In the genomic region with DNA sequence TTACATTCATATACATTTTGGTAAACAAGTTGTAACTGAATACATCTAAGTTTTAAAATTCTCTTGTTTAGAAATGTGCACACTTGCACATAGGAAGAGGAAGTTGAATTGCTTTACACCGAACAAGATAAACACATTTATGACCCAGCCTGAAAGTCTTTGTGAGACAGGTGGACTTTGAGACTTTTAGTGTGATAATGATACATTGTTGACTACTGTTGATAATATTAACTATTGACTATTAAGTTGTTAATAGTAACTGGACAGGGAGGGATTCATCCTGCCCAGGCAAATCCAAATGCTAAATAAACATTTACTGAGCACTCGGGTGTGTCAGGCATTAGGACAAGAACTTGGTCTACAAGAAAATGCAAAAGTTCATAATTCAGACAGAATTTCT, we compare ENCODE assay signal across 1 cellular context.
TF ChIP-seq lines count a peak whose summit lies in the region.

No MANE protein-coding gene starts in this region.

TF ChIP-seq in HepG2, 621 proteins besides CTCF, POLR2A, EP300 and RAD21 (continued from another document and continues in another):
- TF ChIP-seq, protein P1, sequence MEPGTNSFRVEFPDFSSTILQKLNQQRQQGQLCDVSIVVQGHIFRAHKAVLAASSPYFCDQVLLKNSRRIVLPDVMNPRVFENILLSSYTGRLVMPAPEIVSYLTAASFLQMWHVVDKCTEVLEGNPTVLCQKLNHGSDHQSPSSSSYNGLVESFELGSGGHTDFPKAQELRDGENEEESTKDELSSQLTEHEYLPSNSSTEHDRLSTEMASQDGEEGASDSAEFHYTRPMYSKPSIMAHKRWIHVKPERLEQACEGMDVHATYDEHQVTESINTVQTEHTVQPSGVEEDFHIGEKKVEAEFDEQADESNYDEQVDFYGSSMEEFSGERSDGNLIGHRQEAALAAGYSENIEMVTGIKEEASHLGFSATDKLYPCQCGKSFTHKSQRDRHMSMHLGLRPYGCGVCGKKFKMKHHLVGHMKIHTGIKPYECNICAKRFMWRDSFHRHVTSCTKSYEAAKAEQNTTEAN (CRISPR knock-in tag; conservative IDR thresholded peaks at IDR 0.05) = 0 out of 2 replicates have a peak, but pooled peaks have one; percentile 18
- TF ChIP-seq ZNF749 (CRISPR knock-in tag; IDR thresholded peaks at IDR 0.05; ENCODE audit: borderline replicate concordance) (no peak), ZNF773 (CRISPR knock-in tag; IDR thresholded peaks at IDR 0.05; ENCODE audit: borderline replicate concordance) (no peak), SOX5 (CRISPR knock-in tag; IDR thresholded peaks at IDR 0.05; ENCODE audit: borderline replicate concordance) (peak; percentile 81), NKX3-1 (CRISPR knock-in tag; IDR thresholded peaks at IDR 0.05) (no peak), U2AF2 (IDR thresholded peaks at IDR 0.05; ENCODE audit: low read depth, low read length) (no peak), TARDBP (CRISPR knock-in tag; IDR thresholded peaks at IDR 0.05) (no peak), SOX6 (IDR thresholded peaks at IDR 0.05) (no peak), SOX6 (CRISPR knock-in tag; IDR thresholded peaks at IDR 0.05) (peak; percentile 48; the same call in 1 of the 2 replicates), ZNF709 (CRISPR knock-in tag; IDR thresholded peaks at IDR 0.05) (no peak), ZNF282 (IDR thresholded peaks at IDR 0.05; ENCODE audit: partially characterized antibody) (no peak), FOXA3 (CRISPR knock-in tag; IDR thresholded peaks at IDR 0.05) (peak; percentile 33; the same call in 1 of the 2 replicates), WIZ (CRISPR knock-in tag; IDR thresholded peaks at IDR 0.05) (no peak), TBX3 (IDR thresholded peaks at IDR 0.05; ENCODE audit: borderline replicate concordance) (peak; percentile 23; the same call in 1 of the 2 replicates), ZNF577 (CRISPR knock-in tag; IDR thresholded peaks at IDR 0.05; ENCODE audit: borderline replicate concordance, low read depth) (no peak), ZBTB38 (CRISPR knock-in tag; IDR thresholded peaks at IDR 0.05) (no peak), CEBPB (IDR thresholded peaks at IDR 0.05; ENCODE audit: borderline replicate concordance, low read depth, low read length) (no peak), TMF1 (CRISPR knock-in tag; IDR thresholded peaks at IDR 0.05; ENCODE audit: low read depth) (no peak), SIX1 (CRISPR knock-in tag; IDR thresholded peaks at IDR 0.05; ENCODE audit: borderline replicate concordance) (no peak)
- TF ChIP-seq, protein P2, sequence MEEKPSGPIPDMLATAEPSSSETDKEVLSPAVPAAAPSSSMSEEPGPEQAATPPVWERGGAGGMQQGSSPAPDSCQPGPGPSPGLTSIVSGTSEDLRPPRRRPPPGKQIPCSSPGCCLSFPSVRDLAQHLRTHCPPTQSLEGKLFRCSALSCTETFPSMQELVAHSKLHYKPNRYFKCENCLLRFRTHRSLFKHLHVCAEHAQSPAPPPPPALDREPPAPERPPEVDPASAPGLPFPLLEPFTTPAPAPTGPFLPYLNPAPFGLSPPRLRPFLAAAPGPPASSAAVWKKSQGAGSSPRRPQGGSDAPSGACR (CRISPR knock-in tag; IDR thresholded peaks at IDR 0.05) = no peak
- TF ChIP-seq, protein P3, sequence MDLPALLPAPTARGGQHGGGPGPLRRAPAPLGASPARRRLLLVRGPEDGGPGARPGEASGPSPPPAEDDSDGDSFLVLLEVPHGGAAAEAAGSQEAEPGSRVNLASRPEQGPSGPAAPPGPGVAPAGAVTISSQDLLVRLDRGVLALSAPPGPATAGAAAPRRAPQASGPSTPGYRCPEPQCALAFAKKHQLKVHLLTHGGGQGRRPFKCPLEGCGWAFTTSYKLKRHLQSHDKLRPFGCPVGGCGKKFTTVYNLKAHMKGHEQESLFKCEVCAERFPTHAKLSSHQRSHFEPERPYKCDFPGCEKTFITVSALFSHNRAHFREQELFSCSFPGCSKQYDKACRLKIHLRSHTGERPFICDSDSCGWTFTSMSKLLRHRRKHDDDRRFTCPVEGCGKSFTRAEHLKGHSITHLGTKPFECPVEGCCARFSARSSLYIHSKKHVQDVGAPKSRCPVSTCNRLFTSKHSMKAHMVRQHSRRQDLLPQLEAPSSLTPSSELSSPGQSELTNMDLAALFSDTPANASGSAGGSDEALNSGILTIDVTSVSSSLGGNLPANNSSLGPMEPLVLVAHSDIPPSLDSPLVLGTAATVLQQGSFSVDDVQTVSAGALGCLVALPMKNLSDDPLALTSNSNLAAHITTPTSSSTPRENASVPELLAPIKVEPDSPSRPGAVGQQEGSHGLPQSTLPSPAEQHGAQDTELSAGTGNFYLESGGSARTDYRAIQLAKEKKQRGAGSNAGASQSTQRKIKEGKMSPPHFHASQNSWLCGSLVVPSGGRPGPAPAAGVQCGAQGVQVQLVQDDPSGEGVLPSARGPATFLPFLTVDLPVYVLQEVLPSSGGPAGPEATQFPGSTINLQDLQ (CRISPR knock-in tag; IDR thresholded peaks at IDR 0.05) = no peak
- TF ChIP-seq, protein P4, sequence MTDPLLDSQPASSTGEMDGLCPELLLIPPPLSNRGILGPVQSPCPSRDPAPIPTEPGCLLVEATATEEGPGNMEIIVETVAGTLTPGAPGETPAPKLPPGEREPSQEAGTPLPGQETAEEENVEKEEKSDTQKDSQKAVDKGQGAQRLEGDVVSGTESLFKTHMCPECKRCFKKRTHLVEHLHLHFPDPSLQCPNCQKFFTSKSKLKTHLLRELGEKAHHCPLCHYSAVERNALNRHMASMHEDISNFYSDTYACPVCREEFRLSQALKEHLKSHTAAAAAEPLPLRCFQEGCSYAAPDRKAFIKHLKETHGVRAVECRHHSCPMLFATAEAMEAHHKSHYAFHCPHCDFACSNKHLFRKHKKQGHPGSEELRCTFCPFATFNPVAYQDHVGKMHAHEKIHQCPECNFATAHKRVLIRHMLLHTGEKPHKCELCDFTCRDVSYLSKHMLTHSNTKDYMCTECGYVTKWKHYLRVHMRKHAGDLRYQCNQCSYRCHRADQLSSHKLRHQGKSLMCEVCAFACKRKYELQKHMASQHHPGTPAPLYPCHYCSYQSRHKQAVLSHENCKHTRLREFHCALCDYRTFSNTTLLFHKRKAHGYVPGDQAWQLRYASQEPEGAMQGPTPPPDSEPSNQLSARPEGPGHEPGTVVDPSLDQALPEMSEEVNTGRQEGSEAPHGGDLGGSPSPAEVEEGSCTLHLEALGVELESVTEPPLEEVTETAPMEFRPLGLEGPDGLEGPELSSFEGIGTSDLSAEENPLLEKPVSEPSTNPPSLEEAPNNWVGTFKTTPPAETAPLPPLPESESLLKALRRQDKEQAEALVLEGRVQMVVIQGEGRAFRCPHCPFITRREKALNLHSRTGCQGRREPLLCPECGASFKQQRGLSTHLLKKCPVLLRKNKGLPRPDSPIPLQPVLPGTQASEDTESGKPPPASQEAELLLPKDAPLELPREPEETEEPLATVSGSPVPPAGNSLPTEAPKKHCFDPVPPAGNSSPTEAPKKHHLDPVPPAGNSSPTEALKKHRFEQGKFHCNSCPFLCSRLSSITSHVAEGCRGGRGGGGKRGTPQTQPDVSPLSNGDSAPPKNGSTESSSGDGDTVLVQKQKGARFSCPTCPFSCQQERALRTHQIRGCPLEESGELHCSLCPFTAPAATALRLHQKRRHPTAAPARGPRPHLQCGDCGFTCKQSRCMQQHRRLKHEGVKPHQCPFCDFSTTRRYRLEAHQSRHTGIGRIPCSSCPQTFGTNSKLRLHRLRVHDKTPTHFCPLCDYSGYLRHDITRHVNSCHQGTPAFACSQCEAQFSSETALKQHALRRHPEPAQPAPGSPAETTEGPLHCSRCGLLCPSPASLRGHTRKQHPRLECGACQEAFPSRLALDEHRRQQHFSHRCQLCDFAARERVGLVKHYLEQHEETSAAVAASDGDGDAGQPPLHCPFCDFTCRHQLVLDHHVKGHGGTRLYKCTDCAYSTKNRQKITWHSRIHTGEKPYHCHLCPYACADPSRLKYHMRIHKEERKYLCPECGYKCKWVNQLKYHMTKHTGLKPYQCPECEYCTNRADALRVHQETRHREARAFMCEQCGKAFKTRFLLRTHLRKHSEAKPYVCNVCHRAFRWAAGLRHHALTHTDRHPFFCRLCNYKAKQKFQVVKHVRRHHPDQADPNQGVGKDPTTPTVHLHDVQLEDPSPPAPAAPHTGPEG (CRISPR knock-in tag; IDR thresholded peaks at IDR 0.05) = no peak
- TF ChIP-seq, protein P5, sequence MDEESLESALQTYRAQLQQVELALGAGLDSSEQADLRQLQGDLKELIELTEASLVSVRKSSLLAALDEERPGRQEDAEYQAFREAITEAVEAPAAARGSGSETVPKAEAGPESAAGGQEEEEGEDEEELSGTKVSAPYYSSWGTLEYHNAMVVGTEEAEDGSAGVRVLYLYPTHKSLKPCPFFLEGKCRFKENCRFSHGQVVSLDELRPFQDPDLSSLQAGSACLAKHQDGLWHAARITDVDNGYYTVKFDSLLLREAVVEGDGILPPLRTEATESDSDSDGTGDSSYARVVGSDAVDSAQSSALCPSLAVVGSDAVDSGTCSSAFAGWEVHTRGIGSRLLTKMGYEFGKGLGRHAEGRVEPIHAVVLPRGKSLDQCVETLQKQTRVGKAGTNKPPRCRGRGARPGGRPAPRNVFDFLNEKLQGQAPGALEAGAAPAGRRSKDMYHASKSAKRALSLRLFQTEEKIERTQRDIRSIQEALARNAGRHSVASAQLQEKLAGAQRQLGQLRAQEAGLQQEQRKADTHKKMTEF (CRISPR knock-in tag; IDR thresholded peaks at IDR 0.05) = no peak
- TF ChIP-seq, protein P6, sequence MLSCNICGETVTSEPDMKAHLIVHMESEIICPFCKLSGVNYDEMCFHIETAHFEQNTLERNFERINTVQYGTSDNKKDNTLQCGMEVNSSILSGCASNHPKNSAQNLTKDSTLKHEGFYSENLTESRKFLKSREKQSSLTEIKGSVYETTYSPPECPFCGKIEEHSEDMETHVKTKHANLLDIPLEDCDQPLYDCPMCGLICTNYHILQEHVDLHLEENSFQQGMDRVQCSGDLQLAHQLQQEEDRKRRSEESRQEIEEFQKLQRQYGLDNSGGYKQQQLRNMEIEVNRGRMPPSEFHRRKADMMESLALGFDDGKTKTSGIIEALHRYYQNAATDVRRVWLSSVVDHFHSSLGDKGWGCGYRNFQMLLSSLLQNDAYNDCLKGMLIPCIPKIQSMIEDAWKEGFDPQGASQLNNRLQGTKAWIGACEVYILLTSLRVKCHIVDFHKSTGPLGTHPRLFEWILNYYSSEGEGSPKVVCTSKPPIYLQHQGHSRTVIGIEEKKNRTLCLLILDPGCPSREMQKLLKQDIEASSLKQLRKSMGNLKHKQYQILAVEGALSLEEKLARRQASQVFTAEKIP (CRISPR knock-in tag; IDR thresholded peaks at IDR 0.05; ENCODE audit: borderline replicate concordance) = no peak
- TF ChIP-seq, protein P7, sequence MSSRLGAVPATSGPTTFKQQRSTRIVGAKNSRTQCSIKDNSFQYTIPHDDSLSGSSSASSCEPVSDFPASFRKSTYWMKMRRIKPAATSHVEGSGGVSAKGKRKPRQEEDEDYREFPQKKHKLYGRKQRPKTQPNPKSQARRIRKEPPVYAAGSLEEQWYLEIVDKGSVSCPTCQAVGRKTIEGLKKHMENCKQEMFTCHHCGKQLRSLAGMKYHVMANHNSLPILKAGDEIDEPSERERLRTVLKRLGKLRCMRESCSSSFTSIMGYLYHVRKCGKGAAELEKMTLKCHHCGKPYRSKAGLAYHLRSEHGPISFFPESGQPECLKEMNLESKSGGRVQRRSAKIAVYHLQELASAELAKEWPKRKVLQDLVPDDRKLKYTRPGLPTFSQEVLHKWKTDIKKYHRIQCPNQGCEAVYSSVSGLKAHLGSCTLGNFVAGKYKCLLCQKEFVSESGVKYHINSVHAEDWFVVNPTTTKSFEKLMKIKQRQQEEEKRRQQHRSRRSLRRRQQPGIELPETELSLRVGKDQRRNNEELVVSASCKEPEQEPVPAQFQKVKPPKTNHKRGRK (CRISPR knock-in tag; IDR thresholded peaks at IDR 0.05) = no peak
- TF ChIP-seq, protein P8, sequence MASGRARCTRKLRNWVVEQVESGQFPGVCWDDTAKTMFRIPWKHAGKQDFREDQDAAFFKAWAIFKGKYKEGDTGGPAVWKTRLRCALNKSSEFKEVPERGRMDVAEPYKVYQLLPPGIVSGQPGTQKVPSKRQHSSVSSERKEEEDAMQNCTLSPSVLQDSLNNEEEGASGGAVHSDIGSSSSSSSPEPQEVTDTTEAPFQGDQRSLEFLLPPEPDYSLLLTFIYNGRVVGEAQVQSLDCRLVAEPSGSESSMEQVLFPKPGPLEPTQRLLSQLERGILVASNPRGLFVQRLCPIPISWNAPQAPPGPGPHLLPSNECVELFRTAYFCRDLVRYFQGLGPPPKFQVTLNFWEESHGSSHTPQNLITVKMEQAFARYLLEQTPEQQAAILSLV (CRISPR knock-in tag; IDR thresholded peaks at IDR 0.05; ENCODE audit: borderline replicate concordance) = no peak
- TF ChIP-seq, protein P9, sequence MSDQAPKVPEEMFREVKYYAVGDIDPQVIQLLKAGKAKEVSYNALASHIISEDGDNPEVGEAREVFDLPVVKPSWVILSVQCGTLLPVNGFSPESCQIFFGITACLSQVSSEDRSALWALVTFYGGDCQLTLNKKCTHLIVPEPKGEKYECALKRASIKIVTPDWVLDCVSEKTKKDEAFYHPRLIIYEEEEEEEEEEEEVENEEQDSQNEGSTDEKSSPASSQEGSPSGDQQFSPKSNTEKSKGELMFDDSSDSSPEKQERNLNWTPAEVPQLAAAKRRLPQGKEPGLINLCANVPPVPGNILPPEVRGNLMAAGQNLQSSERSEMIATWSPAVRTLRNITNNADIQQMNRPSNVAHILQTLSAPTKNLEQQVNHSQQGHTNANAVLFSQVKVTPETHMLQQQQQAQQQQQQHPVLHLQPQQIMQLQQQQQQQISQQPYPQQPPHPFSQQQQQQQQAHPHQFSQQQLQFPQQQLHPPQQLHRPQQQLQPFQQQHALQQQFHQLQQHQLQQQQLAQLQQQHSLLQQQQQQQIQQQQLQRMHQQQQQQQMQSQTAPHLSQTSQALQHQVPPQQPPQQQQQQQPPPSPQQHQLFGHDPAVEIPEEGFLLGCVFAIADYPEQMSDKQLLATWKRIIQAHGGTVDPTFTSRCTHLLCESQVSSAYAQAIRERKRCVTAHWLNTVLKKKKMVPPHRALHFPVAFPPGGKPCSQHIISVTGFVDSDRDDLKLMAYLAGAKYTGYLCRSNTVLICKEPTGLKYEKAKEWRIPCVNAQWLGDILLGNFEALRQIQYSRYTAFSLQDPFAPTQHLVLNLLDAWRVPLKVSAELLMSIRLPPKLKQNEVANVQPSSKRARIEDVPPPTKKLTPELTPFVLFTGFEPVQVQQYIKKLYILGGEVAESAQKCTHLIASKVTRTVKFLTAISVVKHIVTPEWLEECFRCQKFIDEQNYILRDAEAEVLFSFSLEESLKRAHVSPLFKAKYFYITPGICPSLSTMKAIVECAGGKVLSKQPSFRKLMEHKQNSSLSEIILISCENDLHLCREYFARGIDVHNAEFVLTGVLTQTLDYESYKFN (CRISPR knock-in tag; conservative IDR thresholded peaks at IDR 0.05) = peak; percentile 51
- TF ChIP-seq, protein P10, sequence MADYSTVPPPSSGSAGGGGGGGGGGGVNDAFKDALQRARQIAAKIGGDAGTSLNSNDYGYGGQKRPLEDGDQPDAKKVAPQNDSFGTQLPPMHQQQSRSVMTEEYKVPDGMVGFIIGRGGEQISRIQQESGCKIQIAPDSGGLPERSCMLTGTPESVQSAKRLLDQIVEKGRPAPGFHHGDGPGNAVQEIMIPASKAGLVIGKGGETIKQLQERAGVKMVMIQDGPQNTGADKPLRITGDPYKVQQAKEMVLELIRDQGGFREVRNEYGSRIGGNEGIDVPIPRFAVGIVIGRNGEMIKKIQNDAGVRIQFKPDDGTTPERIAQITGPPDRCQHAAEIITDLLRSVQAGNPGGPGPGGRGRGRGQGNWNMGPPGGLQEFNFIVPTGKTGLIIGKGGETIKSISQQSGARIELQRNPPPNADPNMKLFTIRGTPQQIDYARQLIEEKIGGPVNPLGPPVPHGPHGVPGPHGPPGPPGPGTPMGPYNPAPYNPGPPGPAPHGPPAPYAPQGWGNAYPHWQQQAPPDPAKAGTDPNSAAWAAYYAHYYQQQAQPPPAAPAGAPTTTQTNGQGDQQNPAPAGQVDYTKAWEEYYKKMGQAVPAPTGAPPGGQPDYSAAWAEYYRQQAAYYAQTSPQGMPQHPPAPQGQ (CRISPR knock-in tag; IDR thresholded peaks at IDR 0.05; ENCODE audit: borderline replicate concordance) = no peak
